Comparison of ENCODE assay signal across 9 cellular contexts in the genomic region with DNA sequence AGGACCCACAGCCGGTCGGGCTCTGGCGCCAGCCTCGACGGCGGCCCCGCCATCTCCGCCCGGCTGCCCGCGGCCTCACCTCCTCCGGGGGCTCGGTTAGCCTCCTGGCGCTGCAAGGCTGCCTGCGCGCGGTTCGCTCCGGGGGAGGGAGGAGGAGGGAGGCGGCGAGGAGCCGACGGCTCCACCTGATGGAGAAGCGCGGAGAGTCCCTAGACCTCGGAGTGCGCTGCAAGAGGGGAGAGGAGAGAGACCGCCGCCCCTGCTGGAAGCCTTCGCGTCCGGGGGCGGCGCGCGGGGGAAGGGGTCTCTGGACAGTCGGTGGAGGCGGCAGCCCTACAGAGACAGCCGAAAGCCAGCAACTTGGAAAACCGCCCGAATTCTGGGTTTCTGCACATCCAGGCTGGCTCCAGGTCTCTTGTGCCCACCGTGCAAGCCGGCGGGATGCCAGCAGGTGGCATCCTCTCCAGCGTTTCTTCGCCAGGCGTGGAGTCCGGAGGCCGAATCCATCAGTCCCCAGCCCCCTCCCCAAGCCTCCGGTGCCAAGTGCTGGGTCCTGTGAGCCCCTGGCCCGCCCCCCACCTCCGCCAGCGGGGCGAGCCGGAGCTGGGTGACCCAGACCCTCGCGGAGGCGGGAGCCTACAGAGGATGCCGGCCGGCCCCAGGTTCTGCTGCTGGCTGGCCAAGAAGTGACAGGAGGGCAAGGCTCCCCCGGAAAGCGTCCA. TPM values are rescaled to one million over a fixed set of nuclear protein-coding genes. Genes with fewer than 3 reads are reported as not detected.
DNase-seq lines count a peak whose midpoint lies in the region; ATAC-seq, FAIRE-seq and TF ChIP-seq lines count a peak whose summit lies in the region.
"Had no signal": no experiment of that assay in that cellular context is flagged by ENCODE, and none has a peak within 500 bp of the region (broad histone marks: within the 10 kb centered on the region; RNA-seq: fewer than 3 reads in every experiment).

No MANE protein-coding gene starts in this region.

- H3K4me1 Mint-ChIP-seq in activated naive CD8-positive, alpha-beta T cell treated with anti-CD3 and anti-CD28 coated beads for 36 hours = no peaks in the 10 kb centered on the region

- H3K9me3 Mint-ChIP-seq in activated naive CD8-positive, alpha-beta T cell treated with anti-CD3 and anti-CD28 coated beads for 36 hours = no peaks in the 10 kb centered on the region
- H3K9me3 Mint-ChIP-seq: IgD-negative memory B cell had no signal

- TF ChIP-seq CTCF in LNCaP clone FGC (IDR thresholded peaks at IDR 0.05; ENCODE audit: control insufficient read depth, extremely low read depth, insufficient read depth) = peak; percentile 32

- ATAC-seq in GM21526 (IDR thresholded peaks at IDR 0.05; ENCODE audit: low FRiP score, unreplicated experiment) (no peak), GM21737 (IDR thresholded peaks at IDR 0.05; ENCODE audit: unreplicated experiment) (no peak)

- no peaks in the 10 kb centered on the region for H3K9me3 ChIP-seq in iPS-20b (ENCODE audit: insufficient read depth, low read depth, low read length)

- H3K36me3 ChIP-seq in iPS-20b (ENCODE audit: insufficient read depth, low read depth, low read length) = no peaks in the 10 kb centered on the region

- no peak overlapping the region for H3K4me3 Mint-ChIP-seq in activated naive CD8-positive, alpha-beta T cell treated with anti-CD3 and anti-CD28 coated beads for 36 hours
- H3K4me3 Mint-ChIP-seq: IgD-negative memory B cell had no signal

- H3K4me1 ChIP-seq in iPS-20b (ENCODE audit: insufficient read depth, low read length) = peaks cover 4% of the 10 kb centered on the region; the same call in 1 of the 2 replicates

- H3K27me3 ChIP-seq in iPS-20b (ENCODE audit: insufficient read depth, low read length) = peaks cover 79% of the 10 kb centered on the region

- no peaks in the 10 kb centered on the region for H3K36me3 Mint-ChIP-seq in activated naive CD8-positive, alpha-beta T cell treated with anti-CD3 and anti-CD28 coated beads for 36 hours
- H3K36me3 Mint-ChIP-seq: IgD-negative memory B cell had no signal

- no peak overlapping the region; the same call in 1 of the 2 replicates for H3K9ac ChIP-seq in iPS-20b (ENCODE audit: low read depth, low read length)

- peaks cover 13% of the 10 kb centered on the region for H3K27me3 Mint-ChIP-seq in activated naive CD8-positive, alpha-beta T cell treated with anti-CD3 and anti-CD28 coated beads for 36 hours

- FAIRE-seq in urothelium cell line (lab: Jason Lieb, UNC) = no peak

- H3K27ac Mint-ChIP-seq in activated naive CD8-positive, alpha-beta T cell treated with anti-CD3 and anti-CD28 coated beads for 36 hours = no peak overlapping the region
- H3K27ac Mint-ChIP-seq: IgD-negative memory B cell had no signal

- DNase-seq in DMS153 treated with DMSO at 0.1 percent for 48 hours (lab: John Stamatoyannopoulos, UW; ENCODE audit: unreplicated experiment) (peak; percentile 89), LNCaP clone FGC (ENCODE audit: low read depth) (no peak), urothelium cell line (ENCODE audit: low spot score) (peak; percentile 80), GM19240 (ENCODE audit: insufficient read length, low spot score) (no peak)
- DNase-seq in activated naive CD8-positive, alpha-beta T cell treated with anti-CD3 and anti-CD28 coated beads for 36 hours = peak; percentile 24

- no peak overlapping the region for H3K27ac ChIP-seq in iPS-20b (ENCODE audit: low read length)

- no peak overlapping the region for H3K4me3 ChIP-seq in LNCaP clone FGC (ENCODE audit: low read depth, low read length)
- peak overlapping the region; percentile 73 for H3K4me3 ChIP-seq in iPS-20b (ENCODE audit: low read length)

RNA-seq across cellular contexts. Expression of gene KIRREL3, which starts 2.9 kb away (rescaled TPM):
- not detected for total RNA-seq in activated naive CD8-positive, alpha-beta T cell treated with anti-CD3 and anti-CD28 coated beads for 36 hours

Comparison
In these comparisons a context has a peak if more than half of its experiments do, and no peak if none do; other contexts are left out.
1. DNase-seq: peak in DMS153 treated with DMSO at 0.1 percent for 48 hours (single experiment), activated naive CD8-positive, alpha-beta T cell treated with anti-CD3 and anti-CD28 coated beads for 36 hours (single experiment) and urothelium cell line (single experiment); none in LNCaP clone FGC (single experiment) and GM19240 (single experiment).